In the genomic region with DNA sequence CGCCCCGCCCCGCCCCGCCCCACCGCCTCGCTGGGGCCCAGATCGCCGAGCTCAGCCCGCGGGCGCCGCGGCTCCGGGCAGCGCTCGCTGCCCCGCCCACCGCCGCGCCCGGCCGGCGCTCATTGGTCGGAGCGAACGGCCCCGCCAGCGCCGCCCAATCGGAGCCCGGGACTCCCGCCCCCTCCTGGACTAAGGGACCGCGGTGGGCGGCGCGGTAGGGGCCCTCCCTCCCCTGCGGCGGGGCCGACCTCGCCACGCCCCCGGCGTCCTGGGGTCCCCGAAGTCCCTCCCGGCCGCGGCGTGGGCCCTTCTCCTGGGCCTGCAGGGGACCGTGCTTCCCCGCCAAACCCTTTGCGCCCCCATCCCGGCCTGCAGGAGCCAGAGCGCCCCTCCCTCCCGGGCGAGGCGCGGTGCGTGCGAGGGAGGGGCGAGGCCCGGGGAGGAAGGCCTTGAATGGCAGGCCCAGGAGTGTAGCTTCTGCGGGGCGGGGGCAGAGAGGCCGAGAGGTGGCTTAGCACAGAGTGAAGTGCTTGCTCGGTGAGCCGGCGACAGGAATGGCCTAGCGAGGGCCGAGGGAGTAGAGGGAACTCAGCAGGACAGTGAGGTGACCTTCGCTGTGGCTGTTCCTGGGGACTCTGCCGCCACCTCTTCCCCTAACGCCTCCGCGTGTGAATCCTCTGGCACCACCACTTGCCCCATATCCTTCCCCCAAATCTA, we compare ENCODE assay signal across 1 cellular context.
A peak's percentile ranks its signal among the peaks of the same experiment; 100 is the strongest.
TF ChIP-seq lines count a peak whose summit lies in the region.

A gene (minus strand): TSS at position 51 of the 717 bp plus-strand sequence. CDS start 7,366 bp downstream, outside the sequence.

TF ChIP-seq in HEK293, 187 proteins besides CTCF, POLR2A, EP300 and RAD21 (continued from another document and continues in another):
- TF ChIP-seq ZNF311 (tag by site-specific recombination; IDR thresholded peaks at IDR 0.05; ENCODE audit: borderline replicate concordance) (no peak), REPIN1 (tag by site-specific recombination; IDR thresholded peaks at IDR 0.05; ENCODE audit: low read depth) (no peak), ZNF654 (tag by site-specific recombination; IDR thresholded peaks at IDR 0.05; ENCODE audit: low read depth) (no peak), MEIS1 (CRISPR knock-in tag; IDR thresholded peaks at IDR 0.05; ENCODE audit: borderline replicate concordance) (no peak), ZNF426 (tag by site-specific recombination; IDR thresholded peaks at IDR 0.05) (no peak), ZBTB20 (tag by site-specific recombination; IDR thresholded peaks at IDR 0.05) (peak; percentile 89; the same call in 1 of the 2 replicates), ZNF202 (tag by site-specific recombination; IDR thresholded peaks at IDR 0.05; ENCODE audit: borderline replicate concordance) (no peak), ZNF37A (tag by site-specific recombination; IDR thresholded peaks at IDR 0.05) (no peak), YY1 (tag by site-specific recombination; IDR thresholded peaks at IDR 0.05) (no peak; the same call in 1 of the 2 replicates), GLI4 (tag by site-specific recombination; IDR thresholded peaks at IDR 0.05) (peak; percentile 100), KLF16 (tag by site-specific recombination; IDR thresholded peaks at IDR 0.05) (peak; percentile 85), ZNF501 (tag by site-specific recombination; IDR thresholded peaks at IDR 0.05) (peak; percentile 37; the same call in 1 of the 2 replicates), ZSCAN23 (tag by site-specific recombination; IDR thresholded peaks at IDR 0.05) (no peak), ZNF146 (tag by site-specific recombination; IDR thresholded peaks at IDR 0.05) (no peak), BCL11A (tag by site-specific recombination; IDR thresholded peaks at IDR 0.05; ENCODE audit: low read depth) (0 out of 2 replicates have a peak, but pooled peaks have one; percentile 15), SETDB1 (IDR thresholded peaks at IDR 0.05; ENCODE audit: insufficient read length, low read length) (no peak), ZNF394 (tag by site-specific recombination; IDR thresholded peaks at IDR 0.05; ENCODE audit: borderline replicate concordance) (no peak), ZNF155 (tag by site-specific recombination; IDR thresholded peaks at IDR 0.05) (no peak), ZNF24 (tag by site-specific recombination; IDR thresholded peaks at IDR 0.05) (no peak), ZNF350 (tag by site-specific recombination; IDR thresholded peaks at IDR 0.05) (no peak), OVOL3 (tag by site-specific recombination; IDR thresholded peaks at IDR 0.05) (no peak), ZIC2 (tag by site-specific recombination; IDR thresholded peaks at IDR 0.05) (peak; percentile 95), IKZF3 (tag by site-specific recombination; IDR thresholded peaks at IDR 0.05) (0 out of 2 replicates have a peak, but pooled peaks have one; percentile 25), ZBTB17 (tag by site-specific recombination; IDR thresholded peaks at IDR 0.05) (peak; percentile 99), ZNF184 (tag by site-specific recombination; IDR thresholded peaks at IDR 0.05) (no peak), ZNF76 (tag by site-specific recombination; IDR thresholded peaks at IDR 0.05; ENCODE audit: borderline replicate concordance, low read depth) (peak; percentile 61; the same call in 1 of the 2 replicates), ZNF626 (tag by site-specific recombination; IDR thresholded peaks at IDR 0.05) (no peak), KLF9 (tag by site-specific recombination; IDR thresholded peaks at IDR 0.05; ENCODE audit: low read depth) (peak; percentile 97), ZNF248 (tag by site-specific recombination; IDR thresholded peaks at IDR 0.05) (no peak), ZNF404 (tag by site-specific recombination; IDR thresholded peaks at IDR 0.05) (no peak), ZNF174 (tag by site-specific recombination; IDR thresholded peaks at IDR 0.05) (no peak), ZNF10 (tag by site-specific recombination; IDR thresholded peaks at IDR 0.05) (no peak), KLF1 (tag by site-specific recombination; IDR thresholded peaks at IDR 0.05) (peak; percentile 91), ZNF561 (tag by site-specific recombination; IDR thresholded peaks at IDR 0.05; ENCODE audit: borderline replicate concordance) (peak; percentile 96)
- TF ChIP-seq, protein P1, sequence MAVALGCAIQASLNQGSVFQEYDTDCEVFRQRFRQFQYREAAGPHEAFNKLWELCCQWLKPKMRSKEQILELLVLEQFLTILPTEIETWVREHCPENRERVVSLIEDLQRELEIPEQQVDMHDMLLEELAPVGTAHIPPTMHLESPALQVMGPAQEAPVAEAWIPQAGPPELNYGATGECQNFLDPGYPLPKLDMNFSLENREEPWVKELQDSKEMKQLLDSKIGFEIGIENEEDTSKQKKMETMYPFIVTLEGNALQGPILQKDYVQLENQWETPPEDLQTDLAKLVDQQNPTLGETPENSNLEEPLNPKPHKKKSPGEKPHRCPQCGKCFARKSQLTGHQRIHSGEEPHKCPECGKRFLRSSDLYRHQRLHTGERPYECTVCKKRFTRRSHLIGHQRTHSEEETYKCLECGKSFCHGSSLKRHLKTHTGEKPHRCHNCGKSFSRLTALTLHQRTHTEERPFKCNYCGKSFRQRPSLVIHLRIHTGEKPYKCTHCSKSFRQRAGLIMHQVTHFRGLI (tag by site-specific recombination; IDR thresholded peaks at IDR 0.05): no peak
- TF ChIP-seq, protein P2, sequence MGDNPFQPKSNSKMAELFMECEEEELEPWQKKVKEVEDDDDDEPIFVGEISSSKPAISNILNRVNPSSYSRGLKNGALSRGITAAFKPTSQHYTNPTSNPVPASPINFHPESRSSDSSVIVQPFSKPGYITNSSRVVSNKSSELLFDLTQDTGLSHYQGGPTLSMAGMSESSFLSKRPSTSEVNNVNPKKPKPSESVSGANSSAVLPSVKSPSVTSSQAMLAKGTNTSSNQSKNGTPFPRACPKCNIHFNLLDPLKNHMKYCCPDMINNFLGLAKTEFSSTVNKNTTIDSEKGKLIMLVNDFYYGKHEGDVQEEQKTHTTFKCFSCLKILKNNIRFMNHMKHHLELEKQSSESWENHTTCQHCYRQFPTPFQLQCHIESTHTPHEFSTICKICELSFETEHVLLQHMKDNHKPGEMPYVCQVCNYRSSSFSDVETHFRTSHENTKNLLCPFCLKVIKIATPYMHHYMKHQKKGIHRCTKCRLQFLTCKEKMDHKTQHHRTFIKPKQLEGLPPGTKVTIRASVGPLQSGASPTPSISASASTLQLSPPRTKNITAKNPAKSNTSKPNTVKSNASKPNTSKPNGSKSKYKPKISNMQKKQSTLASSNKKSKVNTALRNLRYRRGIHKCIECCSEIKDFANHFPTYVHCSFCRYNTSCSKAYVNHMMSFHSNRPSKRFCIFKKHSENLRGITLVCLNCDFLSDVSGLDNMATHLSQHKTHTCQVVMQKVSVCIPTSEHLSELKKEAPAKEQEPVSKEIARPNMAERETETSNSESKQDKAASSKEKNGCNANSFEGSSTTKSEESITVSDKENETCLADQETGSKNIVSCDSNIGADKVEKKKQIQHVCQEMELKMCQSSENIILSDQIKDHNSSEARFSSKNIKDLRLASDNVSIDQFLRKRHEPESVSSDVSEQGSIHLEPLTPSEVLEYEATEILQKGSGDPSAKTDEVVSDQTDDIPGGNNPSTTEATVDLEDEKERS (tag by site-specific recombination; IDR thresholded peaks at IDR 0.05): peak; percentile 70; the same call in 1 of the 2 replicates
- TF ChIP-seq, protein P3, sequence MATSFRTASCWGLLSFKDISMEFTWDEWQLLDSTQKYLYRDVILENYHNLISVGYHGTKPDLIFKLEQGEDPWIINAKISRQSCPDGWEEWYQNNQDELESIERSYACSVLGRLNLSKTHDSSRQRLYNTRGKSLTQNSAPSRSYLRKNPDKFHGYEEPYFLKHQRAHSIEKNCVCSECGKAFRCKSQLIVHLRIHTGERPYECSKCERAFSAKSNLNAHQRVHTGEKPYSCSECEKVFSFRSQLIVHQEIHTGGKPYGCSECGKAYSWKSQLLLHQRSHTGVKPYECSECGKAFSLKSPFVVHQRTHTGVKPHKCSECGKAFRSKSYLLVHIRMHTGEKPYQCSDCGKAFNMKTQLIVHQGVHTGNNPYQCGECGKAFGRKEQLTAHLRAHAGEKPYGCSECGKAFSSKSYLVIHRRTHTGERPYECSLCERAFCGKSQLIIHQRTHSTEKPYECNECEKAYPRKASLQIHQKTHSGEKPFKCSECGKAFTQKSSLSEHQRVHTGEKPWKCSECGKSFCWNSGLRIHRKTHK (tag by site-specific recombination; IDR thresholded peaks at IDR 0.05): no peak
- TF ChIP-seq, protein P4, sequence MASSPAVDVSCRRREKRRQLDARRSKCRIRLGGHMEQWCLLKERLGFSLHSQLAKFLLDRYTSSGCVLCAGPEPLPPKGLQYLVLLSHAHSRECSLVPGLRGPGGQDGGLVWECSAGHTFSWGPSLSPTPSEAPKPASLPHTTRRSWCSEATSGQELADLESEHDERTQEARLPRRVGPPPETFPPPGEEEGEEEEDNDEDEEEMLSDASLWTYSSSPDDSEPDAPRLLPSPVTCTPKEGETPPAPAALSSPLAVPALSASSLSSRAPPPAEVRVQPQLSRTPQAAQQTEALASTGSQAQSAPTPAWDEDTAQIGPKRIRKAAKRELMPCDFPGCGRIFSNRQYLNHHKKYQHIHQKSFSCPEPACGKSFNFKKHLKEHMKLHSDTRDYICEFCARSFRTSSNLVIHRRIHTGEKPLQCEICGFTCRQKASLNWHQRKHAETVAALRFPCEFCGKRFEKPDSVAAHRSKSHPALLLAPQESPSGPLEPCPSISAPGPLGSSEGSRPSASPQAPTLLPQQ (tag by site-specific recombination; IDR thresholded peaks at IDR 0.05): peak; percentile 88
- TF ChIP-seq, protein P5, sequence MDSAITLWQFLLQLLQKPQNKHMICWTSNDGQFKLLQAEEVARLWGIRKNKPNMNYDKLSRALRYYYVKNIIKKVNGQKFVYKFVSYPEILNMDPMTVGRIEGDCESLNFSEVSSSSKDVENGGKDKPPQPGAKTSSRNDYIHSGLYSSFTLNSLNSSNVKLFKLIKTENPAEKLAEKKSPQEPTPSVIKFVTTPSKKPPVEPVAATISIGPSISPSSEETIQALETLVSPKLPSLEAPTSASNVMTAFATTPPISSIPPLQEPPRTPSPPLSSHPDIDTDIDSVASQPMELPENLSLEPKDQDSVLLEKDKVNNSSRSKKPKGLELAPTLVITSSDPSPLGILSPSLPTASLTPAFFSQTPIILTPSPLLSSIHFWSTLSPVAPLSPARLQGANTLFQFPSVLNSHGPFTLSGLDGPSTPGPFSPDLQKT (IDR thresholded peaks at IDR 0.05; ENCODE audit: borderline replicate concordance, low read depth, low read length): no peak
- TF ChIP-seq, protein P6, sequence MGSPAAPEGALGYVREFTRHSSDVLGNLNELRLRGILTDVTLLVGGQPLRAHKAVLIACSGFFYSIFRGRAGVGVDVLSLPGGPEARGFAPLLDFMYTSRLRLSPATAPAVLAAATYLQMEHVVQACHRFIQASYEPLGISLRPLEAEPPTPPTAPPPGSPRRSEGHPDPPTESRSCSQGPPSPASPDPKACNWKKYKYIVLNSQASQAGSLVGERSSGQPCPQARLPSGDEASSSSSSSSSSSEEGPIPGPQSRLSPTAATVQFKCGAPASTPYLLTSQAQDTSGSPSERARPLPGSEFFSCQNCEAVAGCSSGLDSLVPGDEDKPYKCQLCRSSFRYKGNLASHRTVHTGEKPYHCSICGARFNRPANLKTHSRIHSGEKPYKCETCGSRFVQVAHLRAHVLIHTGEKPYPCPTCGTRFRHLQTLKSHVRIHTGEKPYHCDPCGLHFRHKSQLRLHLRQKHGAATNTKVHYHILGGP (tag by site-specific recombination; IDR thresholded peaks at IDR 0.05): no peak
- TF ChIP-seq, protein P7, sequence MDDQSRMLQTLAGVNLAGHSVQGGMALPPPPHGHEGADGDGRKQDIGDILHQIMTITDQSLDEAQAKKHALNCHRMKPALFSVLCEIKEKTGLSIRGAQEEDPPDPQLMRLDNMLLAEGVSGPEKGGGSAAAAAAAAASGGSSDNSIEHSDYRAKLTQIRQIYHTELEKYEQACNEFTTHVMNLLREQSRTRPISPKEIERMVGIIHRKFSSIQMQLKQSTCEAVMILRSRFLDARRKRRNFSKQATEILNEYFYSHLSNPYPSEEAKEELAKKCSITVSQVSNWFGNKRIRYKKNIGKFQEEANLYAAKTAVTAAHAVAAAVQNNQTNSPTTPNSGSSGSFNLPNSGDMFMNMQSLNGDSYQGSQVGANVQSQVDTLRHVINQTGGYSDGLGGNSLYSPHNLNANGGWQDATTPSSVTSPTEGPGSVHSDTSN (CRISPR knock-in tag; IDR thresholded peaks at IDR 0.05): no peak
- TF ChIP-seq, protein P8, sequence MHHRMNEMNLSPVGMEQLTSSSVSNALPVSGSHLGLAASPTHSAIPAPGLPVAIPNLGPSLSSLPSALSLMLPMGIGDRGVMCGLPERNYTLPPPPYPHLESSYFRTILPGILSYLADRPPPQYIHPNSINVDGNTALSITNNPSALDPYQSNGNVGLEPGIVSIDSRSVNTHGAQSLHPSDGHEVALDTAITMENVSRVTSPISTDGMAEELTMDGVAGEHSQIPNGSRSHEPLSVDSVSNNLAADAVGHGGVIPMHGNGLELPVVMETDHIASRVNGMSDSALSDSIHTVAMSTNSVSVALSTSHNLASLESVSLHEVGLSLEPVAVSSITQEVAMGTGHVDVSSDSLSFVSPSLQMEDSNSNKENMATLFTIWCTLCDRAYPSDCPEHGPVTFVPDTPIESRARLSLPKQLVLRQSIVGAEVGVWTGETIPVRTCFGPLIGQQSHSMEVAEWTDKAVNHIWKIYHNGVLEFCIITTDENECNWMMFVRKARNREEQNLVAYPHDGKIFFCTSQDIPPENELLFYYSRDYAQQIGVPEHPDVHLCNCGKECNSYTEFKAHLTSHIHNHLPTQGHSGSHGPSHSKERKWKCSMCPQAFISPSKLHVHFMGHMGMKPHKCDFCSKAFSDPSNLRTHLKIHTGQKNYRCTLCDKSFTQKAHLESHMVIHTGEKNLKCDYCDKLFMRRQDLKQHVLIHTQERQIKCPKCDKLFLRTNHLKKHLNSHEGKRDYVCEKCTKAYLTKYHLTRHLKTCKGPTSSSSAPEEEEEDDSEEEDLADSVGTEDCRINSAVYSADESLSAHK (tag by site-specific recombination; IDR thresholded peaks at IDR 0.05): no peak
- TF ChIP-seq, protein P9, sequence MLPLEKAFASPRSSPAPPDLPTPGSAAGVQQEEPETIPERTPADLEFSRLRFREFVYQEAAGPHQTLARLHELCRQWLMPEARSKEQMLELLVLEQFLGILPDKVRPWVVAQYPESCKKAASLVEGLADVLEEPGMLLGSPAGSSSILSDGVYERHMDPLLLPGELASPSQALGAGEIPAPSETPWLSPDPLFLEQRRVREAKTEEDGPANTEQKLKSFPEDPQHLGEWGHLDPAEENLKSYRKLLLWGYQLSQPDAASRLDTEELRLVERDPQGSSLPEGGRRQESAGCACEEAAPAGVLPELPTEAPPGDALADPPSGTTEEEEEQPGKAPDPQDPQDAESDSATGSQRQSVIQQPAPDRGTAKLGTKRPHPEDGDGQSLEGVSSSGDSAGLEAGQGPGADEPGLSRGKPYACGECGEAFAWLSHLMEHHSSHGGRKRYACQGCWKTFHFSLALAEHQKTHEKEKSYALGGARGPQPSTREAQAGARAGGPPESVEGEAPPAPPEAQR (tag by site-specific recombination; IDR thresholded peaks at IDR 0.05): no peak
- TF ChIP-seq, protein P10, sequence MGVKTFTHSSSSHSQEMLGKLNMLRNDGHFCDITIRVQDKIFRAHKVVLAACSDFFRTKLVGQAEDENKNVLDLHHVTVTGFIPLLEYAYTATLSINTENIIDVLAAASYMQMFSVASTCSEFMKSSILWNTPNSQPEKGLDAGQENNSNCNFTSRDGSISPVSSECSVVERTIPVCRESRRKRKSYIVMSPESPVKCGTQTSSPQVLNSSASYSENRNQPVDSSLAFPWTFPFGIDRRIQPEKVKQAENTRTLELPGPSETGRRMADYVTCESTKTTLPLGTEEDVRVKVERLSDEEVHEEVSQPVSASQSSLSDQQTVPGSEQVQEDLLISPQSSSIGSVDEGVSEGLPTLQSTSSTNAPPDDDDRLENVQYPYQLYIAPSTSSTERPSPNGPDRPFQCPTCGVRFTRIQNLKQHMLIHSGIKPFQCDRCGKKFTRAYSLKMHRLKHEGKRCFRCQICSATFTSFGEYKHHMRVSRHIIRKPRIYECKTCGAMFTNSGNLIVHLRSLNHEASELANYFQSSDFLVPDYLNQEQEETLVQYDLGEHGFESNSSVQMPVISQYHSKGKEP (tag by site-specific recombination; IDR thresholded peaks at IDR 0.05): no peak
